3 cellular contexts compared by ENCODE assay signal in the genomic region with DNA sequence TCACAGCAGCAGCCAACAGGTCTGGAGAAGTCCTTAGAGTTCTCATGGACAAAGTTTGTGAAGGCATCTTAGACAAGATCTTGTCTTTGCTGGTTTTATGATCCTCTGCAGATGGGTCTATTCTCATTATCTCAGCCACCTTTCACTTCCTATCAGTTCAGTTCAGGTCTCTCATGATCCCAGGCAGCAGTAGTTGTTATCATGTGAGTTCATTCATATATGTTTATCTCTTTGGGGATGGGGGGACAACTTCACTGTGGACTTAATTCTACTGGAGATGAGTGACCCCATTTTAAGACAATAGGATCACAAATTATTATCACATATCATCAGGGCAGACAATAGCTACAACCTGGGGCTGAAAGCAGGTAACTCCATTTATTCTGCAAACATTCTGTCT. TPM values are rescaled to one million over a fixed set of nuclear protein-coding genes. Genes with fewer than 3 reads are reported as not detected.
"Had no signal": no experiment of that assay in that cellular context is flagged by ENCODE, and none has a peak within 500 bp of the region (broad histone marks: within the 10 kb centered on the region; RNA-seq: fewer than 3 reads in every experiment).

No MANE protein-coding gene starts in this region.

RNA-seq across cellular contexts. Expression of a gene that starts 48.1 kb away (rescaled TPM):
- total RNA-seq: HepG2, HT-29 had no signal
- polyA plus RNA-seq: HepG2, IgD-negative memory B cell had no signal
